In genomic region chr3:167614196-167614595, GRCh38 we compare ENCODE assay signal across 5 cellular contexts. TPM values are rescaled to one million over a fixed set of nuclear protein-coding genes. Genes with fewer than 3 reads are reported as not detected.
"Had no signal": no experiment of that assay in that cellular context is flagged by ENCODE, and none has a peak within 500 bp of the region (broad histone marks: within the 10 kb centered on the region; RNA-seq: fewer than 3 reads in every experiment).

No MANE protein-coding gene starts in this region.

RNA-seq across cellular contexts. Expression of gene WDR49, which starts 39.5 kb away (rescaled TPM):
- total RNA-seq: OCI-LY7, SJCRH30, SJSA1, SK-MEL-5 had no signal
- polyA plus RNA-seq: SK-N-SH had no signal
